8 cellular contexts compared by ENCODE assay signal in genomic region chr16:27242868-27243590, GRCh38. TPM values are rescaled to one million over a fixed set of nuclear protein-coding genes. Genes with fewer than 3 reads are reported as not detected.
DNase-seq lines count a peak whose midpoint lies in the region; ATAC-seq and TF ChIP-seq lines count a peak whose summit lies in the region.

No MANE protein-coding gene starts in this region.

- ATAC-seq in HG02885 (IDR thresholded peaks at IDR 0.05; ENCODE audit: poor library complexity, unreplicated experiment): no peak

- H3K4me3 ChIP-seq in cardiac muscle cell: no peak overlapping the region

- DNase-seq in Caki2 (ENCODE audit: low read depth) (peak; percentile 67), KG1 (lab: John Stamatoyannopoulos, UW) (peak; percentile 45), cardiac muscle cell (ENCODE audit: low read depth in 1 of 2, low spot score in 1 of 2) (peak; percentile 61 to 86), pulmonary artery endothelial cell (ENCODE audit: low read depth, low spot score) (peak; percentile 90), GM19240 (ENCODE audit: insufficient read length, low spot score) (no peak)
- peak; percentile 32 to 42 for DNase-seq in activated T-cell treated with anti-CD3 and anti-CD28 coated beads, Interleukin-2, amount 50 U/mL, for 48 hours
- no peak for DNase-seq in stimulated activated CD4-positive, alpha-beta T cell treated with anti-CD3 and anti-CD28 coated beads, Interleukin-2, amount 100 ng/mL, for 48 hours

- TF ChIP-seq CTCF in cardiac muscle cell (IDR thresholded peaks at IDR 0.05; ENCODE audit: low read depth, low read length): peak; percentile 2

- H3K27me3 ChIP-seq in cardiac muscle cell: no peaks in the 10 kb centered on the region

- H3K36me3 ChIP-seq in cardiac muscle cell: no peaks in the 10 kb centered on the region

- no peaks in the 10 kb centered on the region for H3K9me3 ChIP-seq in cardiac muscle cell (ENCODE audit: low read depth)

- H3K27ac ChIP-seq in cardiac muscle cell: no peak overlapping the region

- in situ Hi-C loops in Caki2 (cut with HindIII; ENCODE audit: low pct_unique_long_range_greater_than_20kb, low sequenced_read_pairs): no loop called here

- H3K4me1 ChIP-seq in cardiac muscle cell (ENCODE audit: low read depth): peaks cover 30% of the 10 kb centered on the region

RNA-seq across cellular contexts. Expression of gene NSMCE1, which starts 25.5 kb away (rescaled TPM):
- 47.9 and 57.2 TPM in 2 replicates for total RNA-seq in Caki2 (2014; rRNA removed; shearing (Covaris generic); ENCODE audit: low replicate concordance)
- 14.2 and 28.2 TPM in 2 replicates for total RNA-seq in cardiac muscle cell
- 23.4 and 65.8 TPM in 2 replicates for polyA plus RNA-seq in cardiac muscle cell
- total RNA-seq in pulmonary artery endothelial cell: 59.7 and 73.2 TPM in 2 replicates

RNA-seq across cellular contexts. Expression of gene KDM8, which starts 39.7 kb away (rescaled TPM):
- total RNA-seq in Caki2 (2014; rRNA removed; shearing (Covaris generic); ENCODE audit: low replicate concordance): 3.4 and 6.4 TPM in 2 replicates
- total RNA-seq in cardiac muscle cell: 5.7 and 8.5 TPM in 2 replicates
- polyA plus RNA-seq in cardiac muscle cell: 10.5 TPM in 2 replicates
- total RNA-seq in pulmonary artery endothelial cell: 2.0 and 2.4 TPM in 2 replicates

Comparison
In these comparisons a context has a peak if more than half of its experiments do, and no peak if none do; other contexts are left out.
1. DNase-seq: peak in Caki2 (single experiment), KG1 (single experiment), activated T-cell treated with anti-CD3 and anti-CD28 coated beads, Interleukin-2, amount 50 U/mL, for 48 hours (2 of 2), cardiac muscle cell (2 of 2) and pulmonary artery endothelial cell (single experiment); none in GM19240 (single experiment) and stimulated activated CD4-positive, alpha-beta T cell treated with anti-CD3 and anti-CD28 coated beads, Interleukin-2, amount 100 ng/mL, for 48 hours (0 of 2).